In genomic region chr2:232485757-232486557, GRCh38 we compare ENCODE assay signal across 2 cellular contexts.
TF ChIP-seq lines count a peak whose summit lies in the region.

No MANE protein-coding gene starts in this region.

TF ChIP-seq in SK-N-SH, 30 proteins besides CTCF, POLR2A, EP300 and RAD21 (continued from another document):
- TF ChIP-seq CHD2 (IDR thresholded peaks at IDR 0.05; ENCODE audit: low read length, partially characterized antibody) (no peak), POLR2AphosphoS5 (IDR thresholded peaks at IDR 0.05; ENCODE audit: low read depth, low read length) (no peak), MEF2A (IDR thresholded peaks at IDR 0.05; ENCODE audit: borderline replicate concordance, low read depth) (no peak), IRF3 (IDR thresholded peaks at IDR 0.05; ENCODE audit: low read depth, low read length) (no peak), GATA2 (CRISPR knock-in tag; IDR thresholded peaks at IDR 0.05) (no peak), ELF1 (IDR thresholded peaks at IDR 0.05) (no peak), YY1 (IDR thresholded peaks at IDR 0.05; ENCODE audit: low read depth) (no peak), FOXM1 (IDR thresholded peaks at IDR 0.05; ENCODE audit: low read depth) (no peak), RCOR1 (IDR thresholded peaks at IDR 0.05; ENCODE audit: low read length) (no peak), JUND (IDR thresholded peaks at IDR 0.05) (no peak), TCF12 (IDR thresholded peaks at IDR 0.05) (no peak), SIN3A (IDR thresholded peaks at IDR 0.05; ENCODE audit: borderline replicate concordance, low read depth, low read length) (no peak), RFX5 (IDR thresholded peaks at IDR 0.05; ENCODE audit: low read length) (no peak), TAF1 (IDR thresholded peaks at IDR 0.05; ENCODE audit: borderline replicate concordance, low read depth, low read length) (no peak)

TF ChIP-seq in SK-N-SH treated with all-trans-retinoic acid at 6 μM for 48 hours, 23 proteins besides CTCF, POLR2A, EP300 and RAD21 (continued from another document):
- TF ChIP-seq PATZ1 (CRISPR knock-in tag; IDR thresholded peaks at IDR 0.05; ENCODE audit: borderline replicate concordance) (no peak), PPARA (CRISPR knock-in tag; IDR thresholded peaks at IDR 0.05; ENCODE audit: borderline replicate concordance) (no peak), ZNF70 (CRISPR knock-in tag; IDR thresholded peaks at IDR 0.05) (no peak), ISL1 (CRISPR knock-in tag; IDR thresholded peaks at IDR 0.05) (no peak), BACH2 (CRISPR knock-in tag; IDR thresholded peaks at IDR 0.05; ENCODE audit: borderline replicate concordance) (no peak), GLIS3 (CRISPR knock-in tag; IDR thresholded peaks at IDR 0.05) (no peak), TOX (CRISPR knock-in tag; IDR thresholded peaks at IDR 0.05; ENCODE audit: borderline replicate concordance) (no peak), OSR1 (CRISPR knock-in tag; IDR thresholded peaks at IDR 0.05) (no peak), ZNF565 (CRISPR knock-in tag; conservative IDR thresholded peaks at IDR 0.05; ENCODE audit: low read depth) (no peak), CREB5 (CRISPR knock-in tag; IDR thresholded peaks at IDR 0.05; ENCODE audit: low read depth) (no peak), ZC3H10 (CRISPR knock-in tag; IDR thresholded peaks at IDR 0.05) (no peak), RARB (CRISPR knock-in tag; IDR thresholded peaks at IDR 0.05) (no peak)
- TF ChIP-seq, protein P1, sequence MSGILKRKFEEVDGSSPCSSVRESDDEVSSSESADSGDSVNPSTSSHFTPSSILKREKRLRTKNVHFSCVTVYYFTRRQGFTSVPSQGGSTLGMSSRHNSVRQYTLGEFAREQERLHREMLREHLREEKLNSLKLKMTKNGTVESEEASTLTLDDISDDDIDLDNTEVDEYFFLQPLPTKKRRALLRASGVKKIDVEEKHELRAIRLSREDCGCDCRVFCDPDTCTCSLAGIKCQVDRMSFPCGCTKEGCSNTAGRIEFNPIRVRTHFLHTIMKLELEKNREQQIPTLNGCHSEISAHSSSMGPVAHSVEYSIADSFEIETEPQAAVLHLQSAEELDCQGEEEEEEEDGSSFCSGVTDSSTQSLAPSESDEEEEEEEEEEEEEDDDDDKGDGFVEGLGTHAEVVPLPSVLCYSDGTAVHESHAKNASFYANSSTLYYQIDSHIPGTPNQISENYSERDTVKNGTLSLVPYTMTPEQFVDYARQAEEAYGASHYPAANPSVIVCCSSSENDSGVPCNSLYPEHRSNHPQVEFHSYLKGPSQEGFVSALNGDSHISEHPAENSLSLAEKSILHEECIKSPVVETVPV (CRISPR knock-in tag; IDR thresholded peaks at IDR 0.05): no peak
- TF ChIP-seq, protein P2, sequence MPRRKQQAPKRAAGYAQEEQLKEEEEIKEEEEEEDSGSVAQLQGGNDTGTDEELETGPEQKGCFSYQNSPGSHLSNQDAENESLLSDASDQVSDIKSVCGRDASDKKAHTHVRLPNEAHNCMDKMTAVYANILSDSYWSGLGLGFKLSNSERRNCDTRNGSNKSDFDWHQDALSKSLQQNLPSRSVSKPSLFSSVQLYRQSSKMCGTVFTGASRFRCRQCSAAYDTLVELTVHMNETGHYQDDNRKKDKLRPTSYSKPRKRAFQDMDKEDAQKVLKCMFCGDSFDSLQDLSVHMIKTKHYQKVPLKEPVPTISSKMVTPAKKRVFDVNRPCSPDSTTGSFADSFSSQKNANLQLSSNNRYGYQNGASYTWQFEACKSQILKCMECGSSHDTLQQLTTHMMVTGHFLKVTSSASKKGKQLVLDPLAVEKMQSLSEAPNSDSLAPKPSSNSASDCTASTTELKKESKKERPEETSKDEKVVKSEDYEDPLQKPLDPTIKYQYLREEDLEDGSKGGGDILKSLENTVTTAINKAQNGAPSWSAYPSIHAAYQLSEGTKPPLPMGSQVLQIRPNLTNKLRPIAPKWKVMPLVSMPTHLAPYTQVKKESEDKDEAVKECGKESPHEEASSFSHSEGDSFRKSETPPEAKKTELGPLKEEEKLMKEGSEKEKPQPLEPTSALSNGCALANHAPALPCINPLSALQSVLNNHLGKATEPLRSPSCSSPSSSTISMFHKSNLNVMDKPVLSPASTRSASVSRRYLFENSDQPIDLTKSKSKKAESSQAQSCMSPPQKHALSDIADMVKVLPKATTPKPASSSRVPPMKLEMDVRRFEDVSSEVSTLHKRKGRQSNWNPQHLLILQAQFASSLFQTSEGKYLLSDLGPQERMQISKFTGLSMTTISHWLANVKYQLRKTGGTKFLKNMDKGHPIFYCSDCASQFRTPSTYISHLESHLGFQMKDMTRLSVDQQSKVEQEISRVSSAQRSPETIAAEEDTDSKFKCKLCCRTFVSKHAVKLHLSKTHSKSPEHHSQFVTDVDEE (CRISPR knock-in tag; IDR thresholded peaks at IDR 0.05): no peak
